Comparison of ENCODE assay signal across 6 cellular contexts in genomic region chr22:50269573-50270301, GRCh38. TPM values are rescaled to one million over a fixed set of nuclear protein-coding genes. Genes with fewer than 3 reads are reported as not detected.
A peak's percentile ranks its signal among the peaks of the same experiment; 100 is the strongest.
DNase-seq lines count a peak whose midpoint lies in the region; ATAC-seq and TF ChIP-seq lines count a peak whose summit lies in the region.

No MANE protein-coding gene starts in this region.

- TF ChIP-seq CTCF in foreskin keratinocyte (conservative IDR thresholded peaks at IDR 0.05): no peak

- CTCF ChIA-PET in activated CD4-positive, alpha-beta T cell treated with anti-CD3 and anti-CD28 coated beads for 36 hours (lab: Charles Lee): interaction anchor here (0.6 to 1.4 kb wide), 3 partner anchors 9 to 202 kb away, joined by 3 to 5 read pairs (median 4); partner anchors contain the start of genes MAPK12 and TUBGCP6

- POLR2A ChIA-PET in activated CD4-positive, alpha-beta T cell treated with anti-CD3 and anti-CD28 coated beads for 36 hours (lab: Charles Lee): no interaction called here

- H3K27me3 Mint-ChIP-seq in activated CD4-positive, alpha-beta T cell treated with anti-CD3 and anti-CD28 coated beads for 36 hours: peaks cover 4% of the 10 kb centered on the region
- H3K27me3 Mint-ChIP-seq in immature natural killer cell (ENCODE audit: low read depth in 3 of 3): peaks cover 3 to 7% (median 4%) of the 10 kb centered on the region in 3 donors

- H3K9me3 Mint-ChIP-seq in activated CD4-positive, alpha-beta T cell treated with anti-CD3 and anti-CD28 coated beads for 36 hours (ENCODE audit: low read depth): no peaks in the 10 kb centered on the region
- H3K9me3 Mint-ChIP-seq in immature natural killer cell: no peaks in the 10 kb centered on the region

- H3K4me1 ChIP-seq in urinary bladder (ENCODE audit: insufficient read depth) (no peaks in the 10 kb centered on the region), foreskin keratinocyte (no peaks in the 10 kb centered on the region)

- peak overlapping the region; percentile 67 for H3K4me3 Mint-ChIP-seq in activated CD4-positive, alpha-beta T cell treated with anti-CD3 and anti-CD28 coated beads for 36 hours
- H3K4me3 Mint-ChIP-seq in immature natural killer cell: peak overlapping the region; percentile 21 to 76 (median 46)

- ATAC-seq in activated CD4-positive, alpha-beta T cell treated with anti-CD3 and anti-CD28 coated beads for 36 hours: peak; percentile 58
- no peak for ATAC-seq in foreskin keratinocyte

- H3K27ac Mint-ChIP-seq in activated CD4-positive, alpha-beta T cell treated with anti-CD3 and anti-CD28 coated beads for 36 hours: peak overlapping the region; percentile 37
- H3K27ac Mint-ChIP-seq in immature natural killer cell: no peak overlapping the region

- peaks cover 18% of the 10 kb centered on the region for H3K27me3 ChIP-seq in foreskin keratinocyte

- H3K27ac ChIP-seq in urinary bladder (ENCODE audit: low read depth) (no peak overlapping the region), foreskin keratinocyte (no peak overlapping the region)

- intact Hi-C loops in activated CD4-positive, alpha-beta T cell treated with anti-CD3 and anti-CD28 coated beads for 36 hours (cut with DNase I, micrococcal nuclease): loop anchor here (1.0 to 2.0 kb wide), 10 partner anchors 18 to 359 kb away; partner anchors contain the start of genes ARSA (in 1 of the 2), CHKB (in 1 of the 2), DENND6B (in 1 of the 2) and HDAC10 (in 1 of the 2)

- WGBS in urinary bladder: 6% methylated on average over 54 of the region's 56 CpGs

- H3K36me3 ChIP-seq in urinary bladder (ENCODE audit: insufficient read depth): no peaks in the 10 kb centered on the region

- no peaks in the 10 kb centered on the region for H3K36me3 Mint-ChIP-seq in activated CD4-positive, alpha-beta T cell treated with anti-CD3 and anti-CD28 coated beads for 36 hours (ENCODE audit: low read depth)
- no peaks in the 10 kb centered on the region for H3K36me3 Mint-ChIP-seq in immature natural killer cell

- H3K4me3 ChIP-seq in urinary bladder (ENCODE audit: low read depth, low read length): peak overlapping the region; percentile 44

- DNase-seq in activated CD4-positive, alpha-beta T cell treated with anti-CD3 and anti-CD28 coated beads for 36 hours: peak; percentile 79
- DNase-seq in activated CD4-positive, alpha-beta T cell treated with anti-CD3 and anti-CD28 coated beads for 1 hour: no peak
- DNase-seq in activated T-cell treated with anti-CD3 and anti-CD28 coated beads for 24 hours (ENCODE audit: low read depth) (peak; percentile 39), immature natural killer cell (peak in 1 of 3 donors; percentile 22), foreskin keratinocyte (no peak)

- H3K4me1 Mint-ChIP-seq in activated CD4-positive, alpha-beta T cell treated with anti-CD3 and anti-CD28 coated beads for 36 hours: peaks cover 13% of the 10 kb centered on the region
- H3K4me1 Mint-ChIP-seq in immature natural killer cell: peaks cover 0 to 13% of the 10 kb centered on the region in 2 donors

RNA-seq across cellular contexts. Expression of gene MAPK11, which starts 0.4 kb away (rescaled TPM):
- total RNA-seq in activated CD4-positive, alpha-beta T cell treated with anti-CD3 and anti-CD28 coated beads for 36 hours: 10 to 100 TPM; 11.6 to 13.6 TPM
- polyA plus RNA-seq in immature natural killer cell (under 1 TPM in 2 of 3 donors, not detected in 1; 0.12 to 0.22 TPM), urinary bladder (13.6 TPM), foreskin keratinocyte (6.1 and 8.5 TPM in 2 replicates)
- total RNA-seq in urinary bladder (4.1 TPM), foreskin keratinocyte (4.6 and 6.3 TPM in 2 replicates)

RNA-seq across cellular contexts. Expression of gene MAPK12, which starts 8.3 kb away (rescaled TPM):
- 1 to 10 TPM; 5.4 to 8.1 TPM for total RNA-seq in activated CD4-positive, alpha-beta T cell treated with anti-CD3 and anti-CD28 coated beads for 36 hours
- polyA plus RNA-seq in immature natural killer cell: under 1 TPM in 2 of 3 donors, not detected in 1; 0.13 to 0.31 TPM
- total RNA-seq in urinary bladder: 9.3 TPM
- polyA plus RNA-seq in urinary bladder: 21.3 TPM
- total RNA-seq in foreskin keratinocyte: 13.8 and 20.4 TPM in 2 replicates
- polyA plus RNA-seq in foreskin keratinocyte: 15.0 and 25.3 TPM in 2 replicates

RNA-seq across cellular contexts. Expression of gene HDAC10, which starts 18.7 kb away (rescaled TPM):
- 10 to 100 TPM; 33.5 to 41.5 TPM for total RNA-seq in activated CD4-positive, alpha-beta T cell treated with anti-CD3 and anti-CD28 coated beads for 36 hours
- polyA plus RNA-seq in immature natural killer cell (10 to 100 TPM in 2 of 3 donors, 1 to 10 TPM in 1; 10.0 to 13.4 (median 11.2) TPM), urinary bladder (32.4 TPM), foreskin keratinocyte (12.7 and 14.0 TPM in 2 replicates)
- total RNA-seq in urinary bladder (20.0 TPM), foreskin keratinocyte (8.3 and 11.7 TPM in 2 replicates)

RNA-seq across cellular contexts. Expression of gene TUBGCP6, which starts 24.9 kb away (rescaled TPM):
- total RNA-seq in activated CD4-positive, alpha-beta T cell treated with anti-CD3 and anti-CD28 coated beads for 36 hours: 10 to 100 TPM; 42.2 to 49.2 TPM
- 10 to 100 TPM in 2 of 3 donors, 1 to 10 TPM in 1; 5.2 to 18.0 (median 12.4) TPM for polyA plus RNA-seq in immature natural killer cell
- 23.1 TPM for total RNA-seq in urinary bladder
- polyA plus RNA-seq in urinary bladder: 31.5 TPM
- 21.6 and 22.6 TPM in 2 replicates for total RNA-seq in foreskin keratinocyte
- 12.9 and 13.4 TPM in 2 replicates for polyA plus RNA-seq in foreskin keratinocyte

RNA-seq across cellular contexts. Expression of gene PLXNB2, which starts 37.7 kb away (rescaled TPM):
- 1 to 10 TPM; 5.5 to 6.3 TPM for total RNA-seq in activated CD4-positive, alpha-beta T cell treated with anti-CD3 and anti-CD28 coated beads for 36 hours
- 1 to 10 TPM in 2 of 3 donors, not detected in 1; 1.1 to 1.6 TPM for polyA plus RNA-seq in immature natural killer cell
- total RNA-seq in urinary bladder: 61.7 TPM
- polyA plus RNA-seq in urinary bladder: 106 TPM
- total RNA-seq in foreskin keratinocyte: 109 TPM in 2 replicates
- polyA plus RNA-seq in foreskin keratinocyte: 81.8 and 96.0 TPM in 2 replicates

Comparison
In these comparisons a context has a peak if more than half of its experiments do, and no peak if none do; other contexts are left out.
1. DNase-seq: peak in activated CD4-positive, alpha-beta T cell treated with anti-CD3 and anti-CD28 coated beads for 36 hours (single experiment) and activated T-cell treated with anti-CD3 and anti-CD28 coated beads for 24 hours (single experiment); none in activated CD4-positive, alpha-beta T cell treated with anti-CD3 and anti-CD28 coated beads for 1 hour (single experiment) and foreskin keratinocyte (0 of 2).